Comparison of ENCODE assay signal across 3 cellular contexts in genomic region chrX:78552628-78553027, GRCh38.
DNase-seq lines count a peak whose midpoint lies in the region; ATAC-seq, FAIRE-seq and TF ChIP-seq lines count a peak whose summit lies in the region.
"Not testable (repeated sequence)": the region's sequence is repeated elsewhere in the genome, so short reads cannot be mapped to it uniquely, and the experiment has no call there.

No MANE protein-coding gene starts in this region.

- not testable (repeated sequence) for H3K27me3 ChIP-seq in GM12878 (replicated peaks in 1 of 2; ENCODE audit: control insufficient read depth in 2 of 2, insufficient read depth in 2 of 2, low read length in 1 of 2)

- 0% methylated on average over 1 of the region's 1 CpG for WGBS in GM12878 (ENCODE audit: insufficient coverage, insufficient replicate concordance, low lambda C conversion rate, missing lambda C conversion rate)

- not testable (repeated sequence) for H3K4me3 Mint-ChIP-seq in naive B cell

- TF ChIP-seq POLR2A in GM12891 (IDR thresholded peaks at IDR 0.05; ENCODE audit: low read depth, low read length); GM12878 (IDR thresholded peaks at IDR 0.05; ENCODE audit: low read depth, low read length): not testable (repeated sequence)

- H3K4me1 ChIP-seq in GM12878 (ENCODE audit: control insufficient read depth, insufficient read depth, low read length), result not testable (repeated sequence)

- intact Hi-C loops in GM12878 (cut with micrococcal nuclease; ENCODE audit: unreplicated experiment), result loop anchor here (10.0 kb wide), 1 partner anchor 972 kb away; no protein-coding TSS in a partner anchor

- CTCF ChIA-PET in GM12878 (lab: Yijun Ruan, JAX), result interaction anchor here (5.3 kb wide), 1 partner anchor 527 kb away, joined by 57 read pairs; no protein-coding TSS in a partner anchor

- POLR2A ChIA-PET in GM12878 (lab: Charles Lee), result not testable (repeated sequence)

- SMC1A ChIA-PET in GM12878 (lab: Charles Lee; ENCODE audit: uncharacterized antibody, unreplicated experiment), result not testable (repeated sequence)

- not testable (repeated sequence) for H2AFZ ChIP-seq in GM12878 (ENCODE audit: control insufficient read depth, low read depth, low read length)

- DNase-seq in GM12891 (ENCODE audit: insufficient read length, low spot score); GM12878 (ENCODE audit: low read depth, low spot score): not testable (repeated sequence)
- peak; percentile 17 for DNase-seq in naive B cell

- BruUV-seq in GM12878 (replicated peaks; lab: Mats Ljungman, UMichigan), result not testable (repeated sequence)

- not testable (repeated sequence) for FAIRE-seq in GM12891 (lab: Jason Lieb, UNC); GM12878 (lab: Jason Lieb, UNC)

- H3K4me2 ChIP-seq in GM12878 (ENCODE audit: control insufficient read depth, insufficient read depth), result not testable (repeated sequence)

- H3K9ac ChIP-seq in GM12878 (ENCODE audit: control insufficient read depth, insufficient read depth, low read length), result not testable (repeated sequence)

- H3K9me3 ChIP-seq in GM12878 (replicated peaks; ENCODE audit: control insufficient read depth, insufficient read depth, low read length), result not testable (repeated sequence)

- TF ChIP-seq RAD21 in GM12878 (IDR thresholded peaks at IDR 0.05; ENCODE audit: insufficient read depth, low read depth, low read length), result not testable (repeated sequence)

- not testable (repeated sequence) for H3K36me3 ChIP-seq in GM12878 (ENCODE audit: control insufficient read depth in 2 of 2, insufficient read depth in 2 of 2, low read length in 1 of 2)

- not testable (repeated sequence) for H3K4me3 ChIP-seq in GM12878

- not testable (repeated sequence) for H4K20me1 ChIP-seq in GM12878 (ENCODE audit: control insufficient read depth, insufficient read depth)

- H3K9me3 Mint-ChIP-seq in naive B cell, result not testable (repeated sequence)

- H3K27me3 Mint-ChIP-seq in naive B cell, result peaks cover 0 to 13% (median 0%) of the 10 kb centered on the region in 3 donors

- RAD21 ChIA-PET in GM12878 (lab: Charles Lee; ENCODE audit: unreplicated experiment), result not testable (repeated sequence)

- not testable (repeated sequence) for H3K36me3 Mint-ChIP-seq in naive B cell

- H3K4me1 Mint-ChIP-seq in naive B cell, result peaks cover 4 to 11% (median 8%) of the 10 kb centered on the region in 3 donors

- not testable (repeated sequence) for H3K27ac ChIP-seq in GM12878 (ENCODE audit: control insufficient read depth, insufficient read depth)

- not testable (repeated sequence) for TF ChIP-seq EP300 in GM12878 (IDR thresholded peaks at IDR 0.05; ENCODE audit: borderline replicate concordance in 1 of 2, control insufficient read depth in 1 of 2, low read depth in 2 of 2, low read length in 2 of 2)

- in situ Hi-C loops in GM12878 (cut with MboI), result loop anchor here (25.0 kb wide), 2 partner anchors 710 to 885 kb away; no protein-coding TSS in a partner anchor

- not testable (repeated sequence) for ATAC-seq in GM12878; naive B cell (ENCODE audit: low read depth in 2 of 2)

- not testable (repeated sequence) for TF ChIP-seq CTCF in GM12878 (IDR thresholded peaks at IDR 0.05 in 2 of 3, conservative IDR thresholded peaks at IDR 0.05 in 1 of 3; ENCODE audit: control insufficient read depth in 2 of 3, extremely low read depth in 1 of 3, insufficient read depth in 1 of 3, low read depth in 3 of 3, low read length in 3 of 3)

- not testable (repeated sequence) for H3K27ac Mint-ChIP-seq in naive B cell

- H3K79me2 ChIP-seq in GM12878 (ENCODE audit: control insufficient read depth, insufficient read depth, low read length), result not testable (repeated sequence)

TF ChIP-seq in GM12891, 5 proteins besides CTCF, POLR2A, EP300 and RAD21:
- TF ChIP-seq SPI1 (IDR thresholded peaks at IDR 0.05; ENCODE audit: low read depth, low read length), result peak; percentile 70

TF ChIP-seq in GM12878, 131 proteins besides CTCF, POLR2A, EP300 and RAD21:
- TF ChIP-seq SPI1 (IDR thresholded peaks at IDR 0.05; ENCODE audit: borderline replicate concordance, insufficient read depth, low read depth, low read length), result peak; percentile 63
